ENCODE assay signal across 23 cellular contexts in genomic region chr9:91239367-91240111, GRCh38.
"Had no signal": no experiment of that assay in that cellular context is flagged by ENCODE, and none has a peak within 500 bp of the region (broad histone marks: within the 10 kb centered on the region; RNA-seq: fewer than 3 reads in every experiment).

No MANE protein-coding gene starts in this region.

- H3K36me3 ChIP-seq: ascending aorta, cardiac muscle cell, pancreas, prostate gland, right atrium auricular region, tibial nerve had no signal

- H3K27ac ChIP-seq: ascending aorta, cardiac muscle cell, coronary artery, pancreas, prostate gland, right atrium auricular region, tibial nerve had no signal

- H3K9me3 ChIP-seq: ascending aorta, pancreas, prostate gland, right atrium auricular region, tibial nerve had no signal

- H3K4me1 ChIP-seq: ascending aorta, pancreas, prostate gland, right atrium auricular region, tibial nerve had no signal

- H3K4me3 ChIP-seq: ascending aorta, cardiac muscle cell, coronary artery, pancreas, prostate gland, right atrium auricular region, tibial nerve had no signal

- H3K27me3 ChIP-seq: ascending aorta, cardiac muscle cell, pancreas, right atrium auricular region, tibial nerve had no signal

- DNase-seq: activated CD4-positive, alpha-beta T cell treated with anti-CD3 and anti-CD28 coated beads for 36 hours; activated CD4-positive, CD25-positive, alpha-beta regulatory T cell; activated effector memory CD4-positive, alpha-beta T cell treated with Interleukin-2 at 50 U/mL for 16 hours; activated naive CD4-positive, alpha-beta T cell treated with Interleukin-2 at 50 U/mL for 16 hours; activated naive CD8-positive, alpha-beta T cell treated with anti-CD3 and anti-CD28 coated beads for 36 hours; activated T-cell treated with anti-CD3 and anti-CD28 coated beads for 4 hours; cerebellar nuclear complex; effector memory CD8-positive, alpha-beta T cell; erythroblast; left cardiac atrium; left ventricle myocardium superior; midbrain; naive thymus-derived CD4-positive, alpha-beta T cell; pancreas; stimulated activated CD4-positive, alpha-beta T cell treated with anti-CD3 and anti-CD28 coated beads, Interleukin-2, amount 100 ng/mL, for 48 hours; stimulated activated naive CD4-positive, alpha-beta T cell treated with Interleukin-2 at 50 U/mL for 16 hours; T-helper 1 cell had no signal
